11 cellular contexts compared by ENCODE assay signal in genomic region chr6:163356324-163356723, GRCh38. TPM values are rescaled to one million over a fixed set of nuclear protein-coding genes. Genes with fewer than 3 reads are reported as not detected.
DNase-seq lines count a peak whose midpoint lies in the region; ATAC-seq and TF ChIP-seq lines count a peak whose summit lies in the region.
"Had no signal": no experiment of that assay in that cellular context is flagged by ENCODE, and none has a peak within 500 bp of the region (broad histone marks: within the 10 kb centered on the region; RNA-seq: fewer than 3 reads in every experiment).

No MANE protein-coding gene starts in this region.

- WGBS in adrenal gland, 4 donors, result 19 to 40% (median 29%) methylated on average over 6 to 13 of the region's 13 CpGs

- H3K4me1 ChIP-seq in adrenal gland (replicated peaks in 1 of 2) (peaks cover 26 to 34% of the 10 kb centered on the region in 2 donors), skeletal muscle tissue (ENCODE audit: control insufficient read depth in 3 of 3, insufficient read depth in 3 of 3, low read length in 3 of 3) (peaks cover 14 to 18% (median 18%) of the 10 kb centered on the region in 3 donors)

- no peaks in the 10 kb centered on the region for H3K36me3 Mint-ChIP-seq in T-helper 2 cell treated with Interferon-gamma antibody and Interleukin-4, amounts not matched to agents 5 μg/mL and 100 μg/mL, for 36 hours (ENCODE audit: low read depth)
- H3K36me3 Mint-ChIP-seq in stimulated activated effector memory CD8-positive, alpha-beta T cell treated with anti-CD3 and anti-CD28 coated beads, Interleukin-12 subunit alpha, Interleukin-12 subunit beta, amount 100 ng/mL, for 72 hours, result no peaks in the 10 kb centered on the region
- H3K36me3 Mint-ChIP-seq: IgD-negative memory B cell; stimulated activated naive B cell treated with anti-CD40 and anti-IgM and Interleukin-4, amounts not matched to agents 10 μg/mL and 1 μg/mL and 100 μg/mL, for 72 hours had no signal

- H3K9me3 ChIP-seq in adrenal gland (replicated peaks in 1 of 3) (no peaks in the 10 kb centered on the region), skeletal muscle tissue (ENCODE audit: control insufficient read depth in 3 of 3, low read length in 3 of 3) (peaks cover 0 to 2% (median 0%) of the 10 kb centered on the region in 3 donors)

- H3K4me3 ChIP-seq in HFF-Myc (replicated peaks; ENCODE audit: low read depth, low read length) (no peak overlapping the region), adrenal gland (no peak overlapping the region), skeletal muscle tissue (ENCODE audit: low read length in 3 of 3) (no peak overlapping the region)

- intact Hi-C loops in adrenal gland (cut with DNase I), result loop anchor here in 1 of 2 donors (10.0 kb wide), 1 partner anchor 48 kb away; no protein-coding TSS in a partner anchor

- H3K27me3 ChIP-seq in adrenal gland (no peaks in the 10 kb centered on the region), skeletal muscle tissue (ENCODE audit: control insufficient read depth in 3 of 3, insufficient read depth in 3 of 3, low read length in 3 of 3) (no peaks in the 10 kb centered on the region)

- peak; percentile 68 for DNase-seq in HFF-Myc (ENCODE audit: extremely low read depth, low read depth)
- peak; percentile 62 to 91 (median 88) for DNase-seq in adrenal gland
- peak; percentile 66 to 85 for DNase-seq in hippocampal formation (lab: John Stamatoyannopoulos, UW)
- no peak for DNase-seq in T-helper 2 cell treated with Interferon-gamma antibody and Interleukin-4, amounts not matched to agents 5 μg/mL and 100 μg/mL, for 36 hours (ENCODE audit: low spot score)
- DNase-seq in stimulated activated effector memory CD8-positive, alpha-beta T cell treated with anti-CD3 and anti-CD28 coated beads, Interleukin-12 subunit alpha, Interleukin-12 subunit beta, amount 100 ng/mL, for 72 hours (ENCODE audit: low spot score in 2 of 2), result no peak
- DNase-seq: activated CD8-positive, alpha-beta memory T cell treated with anti-CD3 and anti-CD28 coated beads for 24 hours; stimulated activated naive B cell treated with anti-CD40 and anti-IgM and Interleukin-4, amounts not matched to agents 10 μg/mL and 1 μg/mL and 100 μg/mL, for 72 hours had no signal

- peak overlapping the region; percentile 50 to 87 (median 75) for H3K27ac ChIP-seq in adrenal gland
- peak overlapping the region; percentile 73 for H3K27ac ChIP-seq in skeletal muscle tissue (ENCODE audit: low read depth, low read length)

- ATAC-seq in HG02938 (IDR thresholded peaks at IDR 0.05; ENCODE audit: unreplicated experiment) (no peak), GM21619 (IDR thresholded peaks at IDR 0.05; ENCODE audit: unreplicated experiment) (no peak)
- ATAC-seq in stimulated activated effector memory CD8-positive, alpha-beta T cell treated with anti-CD3 and anti-CD28 coated beads, Interleukin-12 subunit alpha, Interleukin-12 subunit beta, amount 100 ng/mL, for 72 hours, result no peak

- H3K4me3 Mint-ChIP-seq in T-helper 2 cell treated with Interferon-gamma antibody and Interleukin-4, amounts not matched to agents 5 μg/mL and 100 μg/mL, for 36 hours, result no peak overlapping the region
- no peak overlapping the region for H3K4me3 Mint-ChIP-seq in stimulated activated effector memory CD8-positive, alpha-beta T cell treated with anti-CD3 and anti-CD28 coated beads, Interleukin-12 subunit alpha, Interleukin-12 subunit beta, amount 100 ng/mL, for 72 hours

- no peak for TF ChIP-seq CTCF in HFF-Myc (IDR thresholded peaks at IDR 0.05; ENCODE audit: low read depth, low read length, missing control alignments)
- no peak for TF ChIP-seq CTCF in adrenal gland (IDR thresholded peaks at IDR 0.05)

- H3K9me3 Mint-ChIP-seq in T-helper 2 cell treated with Interferon-gamma antibody and Interleukin-4, amounts not matched to agents 5 μg/mL and 100 μg/mL, for 36 hours, result no peaks in the 10 kb centered on the region
- no peaks in the 10 kb centered on the region for H3K9me3 Mint-ChIP-seq in stimulated activated effector memory CD8-positive, alpha-beta T cell treated with anti-CD3 and anti-CD28 coated beads, Interleukin-12 subunit alpha, Interleukin-12 subunit beta, amount 100 ng/mL, for 72 hours
- H3K9me3 Mint-ChIP-seq: IgD-negative memory B cell; stimulated activated naive B cell treated with anti-CD40 and anti-IgM and Interleukin-4, amounts not matched to agents 10 μg/mL and 1 μg/mL and 100 μg/mL, for 72 hours had no signal

- H3K36me3 ChIP-seq in adrenal gland (replicated peaks in 1 of 2) (no peaks in the 10 kb centered on the region), skeletal muscle tissue (ENCODE audit: control insufficient read depth in 3 of 3, insufficient read depth in 3 of 3, low read length in 3 of 3) (no peaks in the 10 kb centered on the region)

- peak in 1 of 2 donors; percentile 26 for TF ChIP-seq POLR2A in adrenal gland (IDR thresholded peaks at IDR 0.05)

- no peak overlapping the region for H3K9ac ChIP-seq in skeletal muscle tissue (ENCODE audit: low read depth in 1 of 3, low read length in 3 of 3)

- H3K27ac Mint-ChIP-seq in T-helper 2 cell treated with Interferon-gamma antibody and Interleukin-4, amounts not matched to agents 5 μg/mL and 100 μg/mL, for 36 hours, result no peak overlapping the region
- no peak overlapping the region for H3K27ac Mint-ChIP-seq in stimulated activated effector memory CD8-positive, alpha-beta T cell treated with anti-CD3 and anti-CD28 coated beads, Interleukin-12 subunit alpha, Interleukin-12 subunit beta, amount 100 ng/mL, for 72 hours
- H3K27ac Mint-ChIP-seq: IgD-negative memory B cell; stimulated activated naive B cell treated with anti-CD40 and anti-IgM and Interleukin-4, amounts not matched to agents 10 μg/mL and 1 μg/mL and 100 μg/mL, for 72 hours had no signal

- H3K4me1 Mint-ChIP-seq in T-helper 2 cell treated with Interferon-gamma antibody and Interleukin-4, amounts not matched to agents 5 μg/mL and 100 μg/mL, for 36 hours (ENCODE audit: low read depth), result no peaks in the 10 kb centered on the region
- no peaks in the 10 kb centered on the region for H3K4me1 Mint-ChIP-seq in stimulated activated effector memory CD8-positive, alpha-beta T cell treated with anti-CD3 and anti-CD28 coated beads, Interleukin-12 subunit alpha, Interleukin-12 subunit beta, amount 100 ng/mL, for 72 hours

- H3K27me3 Mint-ChIP-seq in T-helper 2 cell treated with Interferon-gamma antibody and Interleukin-4, amounts not matched to agents 5 μg/mL and 100 μg/mL, for 36 hours (ENCODE audit: low read depth), result peaks cover 4% of the 10 kb centered on the region

RNA-seq across cellular contexts. Expression of gene QKI, which starts 58.2 kb away (rescaled TPM):
- total RNA-seq in adrenal gland (100 to 1,000 TPM; 107 to 207 (median 153) TPM), skeletal muscle tissue (274 TPM)
- polyA plus RNA-seq in adrenal gland, result 10 to 100 TPM; 10.3 to 89.5 (median 24.8) TPM

Comparison
In these comparisons a context has a peak if more than half of its experiments do, and no peak if none do; other contexts are left out.
1. DNase-seq: peak in HFF-Myc (single experiment), adrenal gland (7 of 7) and hippocampal formation (2 of 2); none in T-helper 2 cell treated with Interferon-gamma antibody and Interleukin-4, amounts not matched to agents 5 μg/mL and 100 μg/mL, for 36 hours (single experiment) and stimulated activated effector memory CD8-positive, alpha-beta T cell treated with anti-CD3 and anti-CD28 coated beads, Interleukin-12 subunit alpha, Interleukin-12 subunit beta, amount 100 ng/mL, for 72 hours (0 of 2).